In genomic region chr11:78806214-78807004, GRCh38 we compare ENCODE assay signal across 16 cellular contexts.
DNase-seq lines count a peak whose midpoint lies in the region; ATAC-seq and TF ChIP-seq lines count a peak whose summit lies in the region.
"Had no signal": no experiment of that assay in that cellular context is flagged by ENCODE, and none has a peak within 500 bp of the region (broad histone marks: within the 10 kb centered on the region; RNA-seq: fewer than 3 reads in every experiment).

No MANE protein-coding gene starts in this region.

- peak overlapping the region in 1 of 4 donors; percentile 2 for H3K27ac ChIP-seq in body of pancreas
- no peak overlapping the region for H3K27ac ChIP-seq in naive thymus-derived CD4-positive, alpha-beta T cell (ENCODE audit: low read depth, low read length)
- H3K27ac ChIP-seq: cardiac muscle cell, neutrophil had no signal

- DNase-seq in DMS53 treated with DMSO at 0.1 percent for 48 hours (lab: John Stamatoyannopoulos, UW; ENCODE audit: unreplicated experiment) (peak; percentile 74), NB4 (ENCODE audit: low read depth) (peak; percentile 63), body of pancreas (peak in 3 of 4 donors; percentile 24 to 61 (median 40)), NK-92 (lab: John Stamatoyannopoulos, UW; ENCODE audit: unreplicated experiment) (no peak), inferior parietal cortex (ENCODE audit: extremely low spot score) (no peak), natural killer cell (no peak)
- no peak for DNase-seq in naive thymus-derived CD4-positive, alpha-beta T cell
- DNase-seq: activated naive CD4-positive, alpha-beta T cell; Calu3; effector memory CD8-positive, alpha-beta T cell; mesendoderm; T-cell had no signal

- no peak for TF ChIP-seq CTCF in NB4 (IDR thresholded peaks at IDR 0.05; ENCODE audit: low read depth, low read length)
- no peak for TF ChIP-seq CTCF in body of pancreas (IDR thresholded peaks at IDR 0.05)
- no peak for TF ChIP-seq CTCF in natural killer cell (IDR thresholded peaks at IDR 0.05)

- POLR2A ChIA-PET in naive thymus-derived CD4-positive, alpha-beta T cell (lab: Charles Lee): no interaction called here

- no peaks in the 10 kb centered on the region for H3K9me3 Mint-ChIP-seq in naive thymus-derived CD4-positive, alpha-beta T cell
- H3K9me3 Mint-ChIP-seq in natural killer cell: no peaks in the 10 kb centered on the region
- H3K9me3 Mint-ChIP-seq: effector memory CD8-positive, alpha-beta T cell; T-cell had no signal

- no peak overlapping the region for H3K4me3 Mint-ChIP-seq in naive thymus-derived CD4-positive, alpha-beta T cell
- H3K4me3 Mint-ChIP-seq in natural killer cell: no peak overlapping the region
- H3K4me3 Mint-ChIP-seq: effector memory CD8-positive, alpha-beta T cell; T-cell had no signal

- WGBS in body of pancreas, 2 donors: 38 to 61% methylated on average over 2 of the region's 2 CpGs

- no peak for TF ChIP-seq POLR2A in NB4 (IDR thresholded peaks at IDR 0.05; ENCODE audit: extremely low read depth, insufficient read length)
- no peak for TF ChIP-seq POLR2A in body of pancreas (IDR thresholded peaks at IDR 0.05)

- no peaks in the 10 kb centered on the region for H3K27me3 ChIP-seq in body of pancreas
- H3K27me3 ChIP-seq in naive thymus-derived CD4-positive, alpha-beta T cell (ENCODE audit: control insufficient read depth in 2 of 2, insufficient read depth in 2 of 2, low read length in 2 of 2): no peaks in the 10 kb centered on the region
- H3K27me3 ChIP-seq: cardiac muscle cell, gastroesophageal sphincter had no signal

- H3K27ac Mint-ChIP-seq in naive thymus-derived CD4-positive, alpha-beta T cell: no peak overlapping the region
- no peak overlapping the region for H3K27ac Mint-ChIP-seq in natural killer cell
- H3K27ac Mint-ChIP-seq: effector memory CD8-positive, alpha-beta T cell; T-cell had no signal

- H3K4me3 ChIP-seq in NB4 (ENCODE audit: low read depth, low read length): no peak overlapping the region
- no peak overlapping the region for H3K4me3 ChIP-seq in body of pancreas
- no peak overlapping the region for H3K4me3 ChIP-seq in naive thymus-derived CD4-positive, alpha-beta T cell (ENCODE audit: low read length)
- H3K4me3 ChIP-seq: cardiac muscle cell, gastroesophageal sphincter had no signal

- H3K36me3 ChIP-seq in body of pancreas (replicated peaks in 1 of 2; ENCODE audit: insufficient read depth in 1 of 2, low read depth in 2 of 2): no peaks in the 10 kb centered on the region
- H3K36me3 ChIP-seq in naive thymus-derived CD4-positive, alpha-beta T cell (ENCODE audit: control insufficient read depth in 2 of 3, insufficient read depth in 3 of 3, low read length in 3 of 3): no peaks in the 10 kb centered on the region
- H3K36me3 ChIP-seq: cardiac muscle cell, gastroesophageal sphincter, neutrophil had no signal

- intact Hi-C loops in body of pancreas (cut with DNase I): no loop called here
- intact Hi-C loops in naive thymus-derived CD4-positive, alpha-beta T cell (cut with micrococcal nuclease): no loop called here
- intact Hi-C loops in natural killer cell (cut with micrococcal nuclease): no loop called here

- CTCF ChIA-PET in naive thymus-derived CD4-positive, alpha-beta T cell (lab: Charles Lee): no interaction called here

- ATAC-seq in body of pancreas: no peak
- ATAC-seq in naive thymus-derived CD4-positive, alpha-beta T cell: peak; percentile 54
- ATAC-seq in HG03095 (IDR thresholded peaks at IDR 0.05; ENCODE audit: unreplicated experiment): no peak
- no peak for ATAC-seq in natural killer cell
- ATAC-seq: effector memory CD8-positive, alpha-beta T cell; gastroesophageal sphincter; T-cell had no signal

- H3K36me3 Mint-ChIP-seq in naive thymus-derived CD4-positive, alpha-beta T cell: no peaks in the 10 kb centered on the region
- no peaks in the 10 kb centered on the region for H3K36me3 Mint-ChIP-seq in natural killer cell
- H3K36me3 Mint-ChIP-seq: T-cell had no signal

- no peaks in the 10 kb centered on the region for H3K4me1 Mint-ChIP-seq in naive thymus-derived CD4-positive, alpha-beta T cell
- H3K4me1 Mint-ChIP-seq in natural killer cell: no peaks in the 10 kb centered on the region
- H3K4me1 Mint-ChIP-seq: T-cell had no signal

- H3K27me3 Mint-ChIP-seq in naive thymus-derived CD4-positive, alpha-beta T cell: peaks cover 0 to 16% (median 7%) of the 10 kb centered on the region in 5 donors
- peaks cover 0 to 5% of the 10 kb centered on the region in 2 donors for H3K27me3 Mint-ChIP-seq in natural killer cell (ENCODE audit: low read depth in 2 of 2)

- no peaks in the 10 kb centered on the region for H3K9me3 ChIP-seq in body of pancreas
- no peaks in the 10 kb centered on the region for H3K9me3 ChIP-seq in naive thymus-derived CD4-positive, alpha-beta T cell (ENCODE audit: control insufficient read depth in 2 of 3, low read length in 3 of 3)
- H3K9me3 ChIP-seq: gastroesophageal sphincter, neutrophil had no signal

- H3K4me1 ChIP-seq in body of pancreas: peaks cover 17% of the 10 kb centered on the region
- H3K4me1 ChIP-seq in naive thymus-derived CD4-positive, alpha-beta T cell (ENCODE audit: control insufficient read depth in 2 of 2, insufficient read depth in 2 of 2, low read length in 2 of 2): no peaks in the 10 kb centered on the region

Comparison
In these comparisons a context has a peak if more than half of its experiments do, and no peak if none do; other contexts are left out.
1. DNase-seq: peak in DMS53 treated with DMSO at 0.1 percent for 48 hours (single experiment), NB4 (single experiment) and body of pancreas (3 of 4); none in naive thymus-derived CD4-positive, alpha-beta T cell (0 of 9), NK-92 (single experiment), inferior parietal cortex (single experiment) and natural killer cell (single experiment).